In the genomic region with DNA sequence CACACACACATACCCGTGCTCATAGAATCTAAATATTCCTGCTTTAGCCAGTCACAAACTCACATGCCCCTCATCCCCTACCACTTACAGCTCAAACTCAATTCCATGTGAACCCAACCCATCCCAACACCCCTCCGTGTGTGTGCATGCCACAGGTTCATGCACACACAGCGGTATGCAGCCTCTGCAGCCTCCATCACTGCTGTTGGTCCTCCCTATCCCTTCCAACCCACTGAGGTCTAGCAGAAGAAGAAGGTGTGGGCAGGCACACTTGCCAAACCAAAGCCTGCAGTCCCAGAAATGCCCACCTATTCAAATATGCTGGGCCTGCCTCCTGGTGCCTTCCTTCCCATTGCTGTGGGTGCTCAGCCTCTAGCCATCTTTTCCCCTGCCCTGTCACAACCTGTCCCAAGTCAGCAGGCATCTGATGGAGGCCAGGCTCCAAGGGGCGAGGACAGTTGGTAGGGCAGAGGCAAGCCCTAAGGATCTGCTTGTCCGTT, we compare ENCODE assay signal across 8 cellular contexts. TPM values are rescaled to one million over a fixed set of nuclear protein-coding genes. Genes with fewer than 3 reads are reported as not detected.
DNase-seq lines count a peak whose midpoint lies in the region; ATAC-seq and TF ChIP-seq lines count a peak whose summit lies in the region.

No MANE protein-coding gene starts in this region.

- H3K27ac ChIP-seq in duodenal mucosa (ENCODE audit: low read depth, low read length), result peak overlapping the region; percentile 73

- peaks cover 11 to 32% of the 10 kb centered on the region in 2 donors for H3K36me3 ChIP-seq in duodenal mucosa (ENCODE audit: control insufficient read depth in 1 of 2, insufficient read depth in 2 of 2, low read length in 2 of 2)

- H3K27ac Mint-ChIP-seq in IgD-negative memory B cell, result peak overlapping the region; percentile 98 to 99 (median 99)

- peaks cover 51 to 78% (median 68%) of the 10 kb centered on the region in 3 donors for H3K4me1 Mint-ChIP-seq in IgD-negative memory B cell

- H3K9ac ChIP-seq in duodenal mucosa (ENCODE audit: low read depth in 1 of 2, low read length in 2 of 2), result peak overlapping the region in 1 of 2 donors; percentile 34

- no peaks in the 10 kb centered on the region for H3K9me3 Mint-ChIP-seq in IgD-negative memory B cell

- H3K4me3 Mint-ChIP-seq in IgD-negative memory B cell, result peak overlapping the region; percentile 74 to 90 (median 86)

- ATAC-seq in GM18868 (IDR thresholded peaks at IDR 0.05; ENCODE audit: unreplicated experiment), result no peak

- TF ChIP-seq CTCF in GM12865 (IDR thresholded peaks at IDR 0.05; ENCODE audit: insufficient read depth, low read depth, low read length, missing control alignments) (no peak), retinal pigment epithelial cell (conservative IDR thresholded peaks at IDR 0.05; ENCODE audit: low read depth, low read length) (no peak)

- H3K27me3 Mint-ChIP-seq in IgD-negative memory B cell, result no peaks in the 10 kb centered on the region

- DNase-seq in GM12865 (ENCODE audit: low read depth) (no peak), retinal pigment epithelial cell (ENCODE audit: low read depth) (no peak), AG20443 (ENCODE audit: low spot score) (no peak), HPDE6-E6E7 (ENCODE audit: extremely low spot score) (no peak), GF-D8 (lab: John Stamatoyannopoulos, UW) (no peak)

- no peaks in the 10 kb centered on the region for H3K27me3 ChIP-seq in duodenal mucosa (ENCODE audit: control insufficient read depth in 1 of 2, insufficient read depth in 2 of 2, low read length in 2 of 2)

- no peaks in the 10 kb centered on the region for H3K9me3 ChIP-seq in duodenal mucosa (ENCODE audit: control insufficient read depth in 1 of 2, low read length in 2 of 2)

- peaks cover 9% of the 10 kb centered on the region for H3K36me3 Mint-ChIP-seq in IgD-negative memory B cell

- peaks cover 56 to 65% of the 10 kb centered on the region in 2 donors for H3K4me1 ChIP-seq in duodenal mucosa (ENCODE audit: control insufficient read depth in 1 of 2, insufficient read depth in 2 of 2, low read length in 2 of 2)

- H3K4me3 ChIP-seq in GM12865 (ENCODE audit: low read depth, low read length) (peak overlapping the region; percentile 43), duodenal mucosa (ENCODE audit: low read depth in 1 of 2, low read length in 2 of 2) (peak overlapping the region; percentile 9 to 13), retinal pigment epithelial cell (ENCODE audit: low read length) (peak overlapping the region; percentile 23)

RNA-seq across cellular contexts. Expression of gene SLC2A1, which starts 26.2 kb away (rescaled TPM):
- 90.6 TPM for polyA plus RNA-seq in IgD-negative memory B cell
